In genomic region chr20:60257671-60258070, GRCh38 we compare ENCODE assay signal across 25 cellular contexts.
"Had no signal": no experiment of that assay in that cellular context is flagged by ENCODE, and none has a peak within 500 bp of the region (broad histone marks: within the 10 kb centered on the region; RNA-seq: fewer than 3 reads in every experiment).

No MANE protein-coding gene starts in this region.

- H3K4me1 Mint-ChIP-seq: mesothelial cell of epicardium; naive B cell; stimulated activated naive CD8-positive, alpha-beta T cell treated with anti-CD3 and anti-CD28 coated beads, Interleukin-15, amount 100 ng/mL, for 72 hours had no signal

- H3K27me3 Mint-ChIP-seq: naive B cell; natural killer cell treated with Interleukin-12 subunit alpha and Interleukin-12 subunit beta and Interleukin-15 and Interleukin-18, amount 100 ng/mL, for 72 hours; stimulated activated naive CD8-positive, alpha-beta T cell treated with anti-CD3 and anti-CD28 coated beads, Interleukin-15, amount 100 ng/mL, for 72 hours had no signal

- H3K27ac Mint-ChIP-seq: effector memory CD8-positive, alpha-beta T cell; mesothelial cell of epicardium; naive B cell; natural killer cell treated with Interleukin-12 subunit alpha and Interleukin-12 subunit beta and Interleukin-15 and Interleukin-18, amount 100 ng/mL, for 72 hours; neural progenitor cell; type B pancreatic cell had no signal

- H3K36me3 Mint-ChIP-seq: mesothelial cell of epicardium; naive B cell; natural killer cell treated with Interleukin-12 subunit alpha and Interleukin-12 subunit beta and Interleukin-15 and Interleukin-18, amount 100 ng/mL, for 72 hours; neural progenitor cell; type B pancreatic cell had no signal

- H3K9ac ChIP-seq: neural progenitor cell had no signal

- H3K4me1 ChIP-seq: suprapubic skin had no signal

- H3K4me2 ChIP-seq: hepatocyte, neural progenitor cell, smooth muscle cell had no signal

- H2AFZ ChIP-seq: hepatocyte, neural progenitor cell had no signal

- H3K27me3 ChIP-seq: left lung, neural progenitor cell, ovary, thyroid gland had no signal

- H3K36me3 ChIP-seq: heart left ventricle, left lung, neural progenitor cell, ovary, suprapubic skin, thyroid gland had no signal

- H3K4me3 ChIP-seq: heart left ventricle, hepatocyte, left lung, mucosa of descending colon, neural progenitor cell, ovary, smooth muscle cell, suprapubic skin, thyroid gland had no signal

- H3K79me2 ChIP-seq: hepatocyte had no signal

- H3K9me3 ChIP-seq: heart left ventricle, left lung, mucosa of descending colon, ovary, suprapubic skin, thyroid gland had no signal

- DNase-seq: cortex of kidney; effector memory CD8-positive, alpha-beta T cell; heart left ventricle; kidney; left lung; mesenchymal stem cell; mucosa of descending colon; naive B cell; ovary; retina; stimulated activated CD4-positive, alpha-beta T cell treated with anti-CD3 and anti-CD28 coated beads, Interleukin-12 subunit alpha, Interleukin-12 subunit beta, amount 100 ng/mL, for 4 hours; stimulated activated CD4-positive, alpha-beta T cell treated with anti-CD3 and anti-CD28 coated beads, Interleukin-1b, Interleukin-23, amount 100 ng/mL, for 48 hours; stimulated activated CD4-positive, alpha-beta T cell treated with anti-CD3 and anti-CD28 coated beads, Interleukin-4, amount 100 ng/mL, for 1 hour; stimulated activated CD8-positive, alpha-beta memory T cell treated with anti-CD3 and anti-CD28 coated beads, Interleukin-4, amount 100 ng/mL, for 48 hours; stimulated activated naive CD4-positive, alpha-beta T cell; stimulated activated naive CD8-positive, alpha-beta T cell treated with anti-CD3 and anti-CD28 coated beads, Interleukin-15, amount 100 ng/mL, for 72 hours; thyroid gland had no signal

- H3K27ac ChIP-seq: heart left ventricle, hepatocyte, left lung, neural progenitor cell, ovary, suprapubic skin, thyroid gland had no signal

- ATAC-seq: effector memory CD8-positive, alpha-beta T cell; heart left ventricle; left lung; mucosa of descending colon; natural killer cell treated with Interleukin-12 subunit alpha and Interleukin-12 subunit beta and Interleukin-15 and Interleukin-18, amount 100 ng/mL, for 72 hours; sciatic nerve; stimulated activated naive CD8-positive, alpha-beta T cell treated with anti-CD3 and anti-CD28 coated beads, Interleukin-15, amount 100 ng/mL, for 72 hours had no signal

- H3K4me3 Mint-ChIP-seq: effector memory CD8-positive, alpha-beta T cell; mesothelial cell of epicardium; naive B cell; natural killer cell treated with Interleukin-12 subunit alpha and Interleukin-12 subunit beta and Interleukin-15 and Interleukin-18, amount 100 ng/mL, for 72 hours; neural progenitor cell; stimulated activated naive CD8-positive, alpha-beta T cell treated with anti-CD3 and anti-CD28 coated beads, Interleukin-15, amount 100 ng/mL, for 72 hours; type B pancreatic cell had no signal

- H3K9me3 Mint-ChIP-seq: effector memory CD8-positive, alpha-beta T cell; mesothelial cell of epicardium; naive B cell; natural killer cell treated with Interleukin-12 subunit alpha and Interleukin-12 subunit beta and Interleukin-15 and Interleukin-18, amount 100 ng/mL, for 72 hours; neural progenitor cell; stimulated activated naive CD8-positive, alpha-beta T cell treated with anti-CD3 and anti-CD28 coated beads, Interleukin-15, amount 100 ng/mL, for 72 hours; type B pancreatic cell had no signal
